In genomic region chr16:84378099-84378498, GRCh38 we compare ENCODE assay signal across 33 cellular contexts. TPM values are rescaled to one million over a fixed set of nuclear protein-coding genes. Genes with fewer than 3 reads are reported as not detected.
"Had no signal": no experiment of that assay in that cellular context is flagged by ENCODE, and none has a peak within 500 bp of the region (broad histone marks: within the 10 kb centered on the region; RNA-seq: fewer than 3 reads in every experiment).

No MANE protein-coding gene starts in this region.

- DNase-seq: activated B cell treated with CpG ODN at 0.5 μM for 24 hours; activated CD4-positive, alpha-beta T cell treated with anti-CD3 and anti-CD28 coated beads for 48 hours; activated CD4-positive, alpha-beta T cell treated with anti-CD3 and anti-CD28 coated beads, Interleukin-2, amount 50 U/mL, for 1 hour; activated CD4-positive, alpha-beta T cell treated with anti-CD3 and anti-CD28 coated beads, Interleukin-2, amount 50 U/mL, for 48 hours; activated CD8-positive, alpha-beta memory T cell treated with anti-CD3 and anti-CD28 coated beads for 24 hours; activated CD8-positive, alpha-beta T cell treated with anti-CD3 and anti-CD28 coated beads for 36 hours; activated effector memory CD4-positive, alpha-beta T cell treated with Interleukin-2 at 50 U/mL for 16 hours; activated gamma-delta T cell treated with Interleukin-2 at 50 U/mL for 16 hours; activated naive CD4-positive, alpha-beta T cell treated with anti-CD3 and anti-CD28 coated beads, Interleukin-2, amount 50 U/mL, for 16 hours; activated naive CD4-positive, alpha-beta T cell treated with Interleukin-2 at 50 U/mL for 16 hours; activated T-cell treated with anti-CD3 and anti-CD28 coated beads, Interleukin-2, amount 50 U/mL, for 4 hours; amniotic stem cell; anterior cingulate cortex; body of pancreas; effector memory CD4-positive, alpha-beta T cell; erythroblast; foreskin keratinocyte; gastrocnemius medialis; T-cell; T-helper 17 cell; T1000; WERI-Rb-1 had no signal

- H3K27me3 ChIP-seq: body of pancreas, cardiac muscle cell, dorsolateral prefrontal cortex had no signal

- H3K4me3 ChIP-seq: body of pancreas, cardiac muscle cell, coronary artery, dorsolateral prefrontal cortex, esophagus muscularis mucosa, gastrocnemius medialis had no signal

- H3K27ac Mint-ChIP-seq: activated B cell treated with CpG ODN at 0.5 μM for 24 hours; activated CD8-positive, alpha-beta T cell treated with anti-CD3 and anti-CD28 coated beads for 36 hours; activated naive CD8-positive, alpha-beta T cell; activated T-helper 17 cell treated with anti-CD3 and anti-CD28 coated beads, Interleukin-2, amount 50 U/mL, for 72 hours; dendritic cell treated with granulocyte-macrophage colony-stimulating factor and Interleukin-4, amounts not matched to agents 40 ng/mL and 50 ng/mL, for 4 days; T-cell; T-helper 17 cell; T-helper 2 cell treated with Interferon-gamma antibody and Interleukin-4, amounts not matched to agents 5 μg/mL and 100 μg/mL, for 36 hours had no signal

- H3K9me3 ChIP-seq: body of pancreas, esophagus muscularis mucosa, gastrocnemius medialis had no signal

- H3K36me3 Mint-ChIP-seq: activated naive CD8-positive, alpha-beta T cell; T-cell had no signal

- ATAC-seq: activated CD4-positive, CD25-positive, alpha-beta regulatory T cell treated with anti-CD3 and anti-CD28 coated beads, Interleukin-2, amount 50 U/mL, for 24 hours; activated CD8-positive, alpha-beta T cell treated with anti-CD3 and anti-CD28 coated beads for 36 hours; activated T-cell treated with anti-CD3 and anti-CD28 coated beads, Interleukin-2, amount 50 U/mL, for 4 hours; activated T-helper 17 cell treated with anti-CD3 and anti-CD28 coated beads, Interleukin-2, amount 50 U/mL, for 72 hours; body of pancreas; foreskin keratinocyte; gastrocnemius medialis; T-cell; T-helper 17 cell had no signal

- H3K4me3 Mint-ChIP-seq: activated B cell treated with CpG ODN at 0.5 μM for 24 hours; activated CD8-positive, alpha-beta T cell treated with anti-CD3 and anti-CD28 coated beads for 36 hours; activated naive CD8-positive, alpha-beta T cell; activated T-cell treated with anti-CD3 and anti-CD28 coated beads, Interleukin-2, amount 50 U/mL, for 4 hours; activated T-helper 17 cell treated with anti-CD3 and anti-CD28 coated beads, Interleukin-2, amount 50 U/mL, for 72 hours; central memory CD8-positive, alpha-beta T cell; dendritic cell treated with granulocyte-macrophage colony-stimulating factor and Interleukin-4, amounts not matched to agents 40 ng/mL and 50 ng/mL, for 4 days; T-cell; T-helper 17 cell; T-helper 2 cell treated with Interferon-gamma antibody and Interleukin-4, amounts not matched to agents 5 μg/mL and 100 μg/mL, for 36 hours had no signal

- H3K27ac ChIP-seq: body of pancreas, cardiac muscle cell, coronary artery, dorsolateral prefrontal cortex, esophagus muscularis mucosa, foreskin keratinocyte, gastrocnemius medialis, WERI-Rb-1 had no signal

- H3K4me1 Mint-ChIP-seq: activated T-helper 17 cell treated with anti-CD3 and anti-CD28 coated beads, Interleukin-2, amount 50 U/mL, for 72 hours; central memory CD8-positive, alpha-beta T cell had no signal

- H3K9me3 Mint-ChIP-seq: activated B cell treated with CpG ODN at 0.5 μM for 24 hours; activated CD8-positive, alpha-beta T cell treated with anti-CD3 and anti-CD28 coated beads for 36 hours; activated T-cell treated with anti-CD3 and anti-CD28 coated beads, Interleukin-2, amount 50 U/mL, for 4 hours; activated T-helper 17 cell treated with anti-CD3 and anti-CD28 coated beads, Interleukin-2, amount 50 U/mL, for 72 hours; central memory CD8-positive, alpha-beta T cell; dendritic cell treated with granulocyte-macrophage colony-stimulating factor and Interleukin-4, amounts not matched to agents 40 ng/mL and 50 ng/mL, for 4 days; T-cell; T-helper 2 cell treated with Interferon-gamma antibody and Interleukin-4, amounts not matched to agents 5 μg/mL and 100 μg/mL, for 36 hours had no signal

- H3K36me3 ChIP-seq: cardiac muscle cell, esophagus muscularis mucosa, gastrocnemius medialis, WERI-Rb-1 had no signal

- H3K4me1 ChIP-seq: body of pancreas, esophagus muscularis mucosa, foreskin keratinocyte, gastrocnemius medialis had no signal

RNA-seq across cellular contexts. Expression of gene ATP2C2, which starts 9.8 kb away (rescaled TPM):
- total RNA-seq: activated B cell treated with CpG ODN at 0.5 μM for 24 hours; activated CD8-positive, alpha-beta T cell treated with anti-CD3 and anti-CD28 coated beads for 36 hours; activated T-cell treated with anti-CD3 and anti-CD28 coated beads, Interleukin-2, amount 50 U/mL, for 4 hours; activated T-helper 17 cell treated with anti-CD3 and anti-CD28 coated beads, Interleukin-2, amount 50 U/mL, for 72 hours; cardiac muscle cell; glomerular endothelial cell; T-cell; T-helper 17 cell had no signal
